ENCODE assay signal across 8 cellular contexts in genomic region chr6:125748534-125749111, GRCh38. TPM values are rescaled to one million over a fixed set of nuclear protein-coding genes. Genes with fewer than 3 reads are reported as not detected.
A peak's percentile ranks its signal among the peaks of the same experiment; 100 is the strongest.
DNase-seq lines count a peak whose midpoint lies in the region; ATAC-seq and TF ChIP-seq lines count a peak whose summit lies in the region.

No MANE protein-coding gene starts in this region.

- TF ChIP-seq CTCF in fibroblast of lung (conservative IDR thresholded peaks at IDR 0.05 in 1 of 2, IDR thresholded peaks at IDR 0.05 in 1 of 2; ENCODE audit: low read depth in 1 of 2, low read length in 2 of 2) = peak in 1 of 2 donors; percentile 13
- peak; percentile 9 for TF ChIP-seq CTCF in progenitor cell of endocrine pancreas (IDR thresholded peaks at IDR 0.05; ENCODE audit: unreplicated experiment)

- H3K36me3 Mint-ChIP-seq in CD4-positive, alpha-beta memory T cell = peaks cover 0 to 1% of the 10 kb centered on the region in 2 donors
- no peaks in the 10 kb centered on the region for H3K36me3 Mint-ChIP-seq in activated CD4-positive, alpha-beta T cell treated with anti-CD3 and anti-CD28 coated beads, Interleukin-2, amount 10 ng/mL, durations not matched to agents 7 days and 5 days (ENCODE audit: low read depth)
- H3K36me3 Mint-ChIP-seq in progenitor cell of endocrine pancreas (ENCODE audit: insufficient read depth) = no peaks in the 10 kb centered on the region

- H3K4me2 ChIP-seq in fibroblast of lung (ENCODE audit: extremely low read depth, insufficient read depth, low read length) = peak overlapping the region; percentile 73

- H3K4me3 Mint-ChIP-seq in CD4-positive, alpha-beta memory T cell = peak overlapping the region; percentile 88 to 95 (median 91)
- peak overlapping the region; percentile 77 for H3K4me3 Mint-ChIP-seq in activated CD4-positive, alpha-beta T cell treated with anti-CD3 and anti-CD28 coated beads, Interleukin-2, amount 10 ng/mL, durations not matched to agents 7 days and 5 days
- peak overlapping the region; percentile 72 for H3K4me3 Mint-ChIP-seq in progenitor cell of endocrine pancreas (ENCODE audit: low read depth)

- H3K79me2 ChIP-seq in fibroblast of lung (ENCODE audit: control insufficient read depth, insufficient read depth, low read length) = no peaks in the 10 kb centered on the region

- H3K9ac ChIP-seq in HUES48 (ENCODE audit: low read depth, low read length) = peak overlapping the region; percentile 13
- H3K9ac ChIP-seq in fibroblast of lung (ENCODE audit: insufficient read depth, low read length) = no peak overlapping the region

- H3K27me3 Mint-ChIP-seq in CD4-positive, alpha-beta memory T cell = peaks cover 41 to 43% of the 10 kb centered on the region in 2 donors
- peaks cover 77% of the 10 kb centered on the region for H3K27me3 Mint-ChIP-seq in activated CD4-positive, alpha-beta T cell treated with anti-CD3 and anti-CD28 coated beads, Interleukin-2, amount 10 ng/mL, durations not matched to agents 7 days and 5 days
- peaks cover 74% of the 10 kb centered on the region for H3K27me3 Mint-ChIP-seq in progenitor cell of endocrine pancreas

- peak in 4 of 5 donors; percentile 12 to 33 (median 20) for DNase-seq in CD4-positive, alpha-beta memory T cell
- peak; percentile 15 for DNase-seq in activated CD4-positive, alpha-beta T cell treated with anti-CD3 and anti-CD28 coated beads, Interleukin-2, amount 10 ng/mL, durations not matched to agents 7 days and 5 days
- DNase-seq in fibroblast of lung (ENCODE audit: low read depth in 2 of 2) (peak; percentile 20 to 33), progenitor cell of endocrine pancreas (ENCODE audit: low spot score, unreplicated experiment) (no peak)
- no peak for DNase-seq in activated CD4-positive, CD25-positive, alpha-beta regulatory T cell treated with anti-CD3 and anti-CD28 coated beads, Interleukin-2, amount 50 U/mL, for 72 hours

- peak overlapping the region; percentile 30 to 56 for H3K4me3 ChIP-seq in CD4-positive, alpha-beta memory T cell (ENCODE audit: low read length in 2 of 2)
- peak overlapping the region; percentile 73 for H3K4me3 ChIP-seq in HUES48 (ENCODE audit: low read depth, low read length)
- peak overlapping the region; percentile 50 to 70 (median 62) for H3K4me3 ChIP-seq in fibroblast of lung (replicated peaks in 1 of 4; ENCODE audit: control extremely low read depth in 1 of 4, insufficient read depth in 1 of 4, low read depth in 3 of 4, low read length in 4 of 4)

- peaks cover 0 to 4% (median 0%) of the 10 kb centered on the region in 8 donors for H3K9me3 Mint-ChIP-seq in CD4-positive, alpha-beta memory T cell
- H3K9me3 Mint-ChIP-seq in activated CD4-positive, alpha-beta T cell treated with anti-CD3 and anti-CD28 coated beads, Interleukin-2, amount 10 ng/mL, durations not matched to agents 7 days and 5 days = no peaks in the 10 kb centered on the region
- no peaks in the 10 kb centered on the region for H3K9me3 Mint-ChIP-seq in progenitor cell of endocrine pancreas (ENCODE audit: low read depth)

- H3K9me3 ChIP-seq in CD4-positive, alpha-beta memory T cell (ENCODE audit: control insufficient read depth in 1 of 2, low read length in 2 of 2) = no peaks in the 10 kb centered on the region
- H3K9me3 ChIP-seq in HUES48 (ENCODE audit: control insufficient read depth, insufficient read depth, low read length) (no peaks in the 10 kb centered on the region), fibroblast of lung (ENCODE audit: control insufficient read depth, insufficient read depth, low read depth, low read length) (no peaks in the 10 kb centered on the region)

- peak overlapping the region in 6 of 7 donors; percentile 25 to 91 (median 62) for H3K27ac Mint-ChIP-seq in CD4-positive, alpha-beta memory T cell
- H3K27ac Mint-ChIP-seq in activated CD4-positive, alpha-beta T cell treated with anti-CD3 and anti-CD28 coated beads, Interleukin-2, amount 10 ng/mL, durations not matched to agents 7 days and 5 days = no peak overlapping the region
- peak overlapping the region; percentile 80 for H3K27ac Mint-ChIP-seq in progenitor cell of endocrine pancreas

- CTCF ChIA-PET in CD4-positive, alpha-beta memory T cell (lab: Charles Lee; ENCODE audit: partially characterized antibody) = interaction anchor here (1.2 to 1.3 kb wide), 3 partner anchors 9 to 452 kb away, joined by 3 read pairs; no protein-coding TSS in a partner anchor
- CTCF ChIA-PET in activated CD4-positive, alpha-beta T cell treated with anti-CD3 and anti-CD28 coated beads, Interleukin-2, amount 10 ng/mL, durations not matched to agents 7 days and 5 days (lab: Charles Lee) = interaction anchor here (2.0 kb wide), 1 partner anchor 208 kb away, joined by 5 read pairs; the partner anchor contains the start of gene HINT3

- no peaks in the 10 kb centered on the region for H4K20me1 ChIP-seq in fibroblast of lung (ENCODE audit: control insufficient read depth, extremely low read depth, insufficient read depth, low read length)

- peaks cover 21 to 43% (median 27%) of the 10 kb centered on the region in 4 donors for H3K4me1 Mint-ChIP-seq in CD4-positive, alpha-beta memory T cell
- peaks cover 30% of the 10 kb centered on the region for H3K4me1 Mint-ChIP-seq in activated CD4-positive, alpha-beta T cell treated with anti-CD3 and anti-CD28 coated beads, Interleukin-2, amount 10 ng/mL, durations not matched to agents 7 days and 5 days
- peaks cover 22% of the 10 kb centered on the region for H3K4me1 Mint-ChIP-seq in progenitor cell of endocrine pancreas (ENCODE audit: low read depth)

- H3K27me3 ChIP-seq in CD4-positive, alpha-beta memory T cell (ENCODE audit: insufficient read depth, low read length) = peaks cover 58% of the 10 kb centered on the region
- peaks cover 32% of the 10 kb centered on the region for H3K27me3 ChIP-seq in HUES48 (ENCODE audit: control insufficient read depth, insufficient read depth, low read length)
- peaks cover 49% of the 10 kb centered on the region for H3K27me3 ChIP-seq in fibroblast of lung (ENCODE audit: control insufficient read depth, insufficient read depth, low read length)

- H3K36me3 ChIP-seq in CD4-positive, alpha-beta memory T cell (ENCODE audit: insufficient read depth, low read length) = no peaks in the 10 kb centered on the region
- H3K36me3 ChIP-seq in HUES48 (ENCODE audit: control insufficient read depth, insufficient read depth, low read length) = peaks cover 4% of the 10 kb centered on the region; the same call in 1 of the 2 replicates
- no peaks in the 10 kb centered on the region for H3K36me3 ChIP-seq in fibroblast of lung (ENCODE audit: control insufficient read depth, insufficient read depth, low read length)

- H3K27ac ChIP-seq in CD4-positive, alpha-beta memory T cell (ENCODE audit: low read depth, low read length) = no peak overlapping the region
- H3K27ac ChIP-seq in HUES48 (ENCODE audit: low read depth, low read length) = peak overlapping the region; percentile 63
- no peak overlapping the region for H3K27ac ChIP-seq in fibroblast of lung (ENCODE audit: insufficient read depth, low read length)

- ATAC-seq in GM19351 (IDR thresholded peaks at IDR 0.05; ENCODE audit: unreplicated experiment) (no peak), HG03135 (IDR thresholded peaks at IDR 0.05; ENCODE audit: unreplicated experiment) (no peak)

- H2AFZ ChIP-seq in fibroblast of lung (ENCODE audit: low read length) = peak overlapping the region; percentile 74

- H3K4me1 ChIP-seq in CD4-positive, alpha-beta memory T cell (ENCODE audit: insufficient read depth, low read length) = peaks cover 41% of the 10 kb centered on the region
- H3K4me1 ChIP-seq in HUES48 (ENCODE audit: control insufficient read depth, insufficient read depth, low read length) = peaks cover 57% of the 10 kb centered on the region
- peaks cover 10% of the 10 kb centered on the region for H3K4me1 ChIP-seq in fibroblast of lung (ENCODE audit: control insufficient read depth, extremely low read depth, insufficient read depth, low read length)

- POLR2A ChIA-PET in CD4-positive, alpha-beta memory T cell (lab: Charles Lee; ENCODE audit: partially characterized antibody) = interaction anchor here (1.0 to 3.6 kb wide), 6 partner anchors 8 to 446 kb away, joined by 3 to 17 read pairs (median 7); partner anchors contain the start of genes NCOA7 and TRMT11
- POLR2A ChIA-PET in activated CD4-positive, alpha-beta T cell treated with anti-CD3 and anti-CD28 coated beads, Interleukin-2, amount 10 ng/mL, durations not matched to agents 7 days and 5 days (lab: Charles Lee) = no interaction called here

- intact Hi-C loops in CD4-positive, alpha-beta memory T cell (cut with micrococcal nuclease) = loop anchor here (1.0 kb wide), 1 partner anchor 32 kb away; no protein-coding TSS in a partner anchor

RNA-seq across cellular contexts. Expression of gene HEY2, which starts 0.8 kb away (rescaled TPM):
- total RNA-seq in CD4-positive, alpha-beta memory T cell = under 1 TPM in 1 of 2 experiments, not detected in 1; 0.14 TPM
- under 1 TPM in 1 of 2 donors, not detected in 1; 0.20 TPM for polyA plus RNA-seq in CD4-positive, alpha-beta memory T cell
- total RNA-seq in activated CD4-positive, alpha-beta T cell treated with anti-CD3 and anti-CD28 coated beads, Interleukin-2, amount 10 ng/mL, durations not matched to agents 7 days and 5 days = not detected
- total RNA-seq in fibroblast of lung = not detected in 2 replicates
- not detected in 2 replicates for polyA plus RNA-seq in fibroblast of lung
- polyA plus RNA-seq in fibroblast of lung (2012) = not detected in 2 replicates
- not detected in 2 replicates for polyA minus RNA-seq in fibroblast of lung (ENCODE audit: low replicate concordance)
- 1.4 and 2.3 TPM in 2 replicates for total RNA-seq in progenitor cell of endocrine pancreas

RNA-seq across cellular contexts. Expression of gene NCOA7, which starts 42.1 kb away (rescaled TPM):
- total RNA-seq in CD4-positive, alpha-beta memory T cell = 10 to 100 TPM; 73.6 to 75.1 TPM
- 10 to 100 TPM; 16.9 to 53.5 TPM for polyA plus RNA-seq in CD4-positive, alpha-beta memory T cell
- total RNA-seq in activated CD4-positive, alpha-beta T cell treated with anti-CD3 and anti-CD28 coated beads, Interleukin-2, amount 10 ng/mL, durations not matched to agents 7 days and 5 days = 10 to 100 TPM; 43.2 to 53.1 TPM
- total RNA-seq in fibroblast of lung = 38.5 and 49.9 TPM in 2 replicates
- 12.8 and 13.7 TPM in 2 replicates for polyA plus RNA-seq in fibroblast of lung
- 12.6 and 14.7 TPM in 2 replicates for polyA plus RNA-seq in fibroblast of lung (2012)
- 1.3 and 6.9 TPM in 2 replicates for polyA minus RNA-seq in fibroblast of lung (ENCODE audit: low replicate concordance)
- 13.6 and 18.0 TPM in 2 replicates for total RNA-seq in progenitor cell of endocrine pancreas

Comparison
In these comparisons a context has a peak if more than half of its experiments do, and no peak if none do; other contexts are left out.
1. DNase-seq: peak in CD4-positive, alpha-beta memory T cell (4 of 5), activated CD4-positive, alpha-beta T cell treated with anti-CD3 and anti-CD28 coated beads, Interleukin-2, amount 10 ng/mL, durations not matched to agents 7 days and 5 days (single experiment) and fibroblast of lung (2 of 2); none in progenitor cell of endocrine pancreas (single experiment) and activated CD4-positive, CD25-positive, alpha-beta regulatory T cell treated with anti-CD3 and anti-CD28 coated beads, Interleukin-2, amount 50 U/mL, for 72 hours (single experiment).
2. Peak in every context shown above with its lines, with median percentiles within 50 percentile points of each other: H3K4me3 ChIP-seq and H3K4me3 Mint-ChIP-seq.